In the genomic region with DNA sequence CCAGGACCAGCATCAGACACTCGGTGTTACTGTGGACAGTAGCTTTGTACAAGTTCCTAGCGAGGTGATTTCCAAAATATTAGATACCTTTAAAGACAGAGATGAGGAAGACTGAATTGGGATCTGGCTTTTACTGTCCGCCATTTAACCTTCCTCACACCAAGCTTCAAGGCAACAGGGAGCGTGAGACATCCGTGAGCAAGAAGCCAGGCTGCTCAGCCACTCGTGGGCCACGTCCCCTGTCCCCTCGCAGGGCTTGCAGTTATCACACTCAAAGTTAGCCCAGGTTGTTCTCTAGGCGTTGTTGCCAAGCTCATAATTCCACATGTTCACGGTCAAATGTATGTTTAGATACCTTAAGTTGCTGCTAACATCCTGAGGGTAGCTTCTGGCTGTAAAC, we compare ENCODE assay signal across 16 cellular contexts.
DNase-seq lines count a peak whose midpoint lies in the region; ATAC-seq and TF ChIP-seq lines count a peak whose summit lies in the region.
"Had no signal": no experiment of that assay in that cellular context is flagged by ENCODE, and none has a peak within 500 bp of the region (broad histone marks: within the 10 kb centered on the region; RNA-seq: fewer than 3 reads in every experiment).

No MANE protein-coding gene starts in this region.

- no peak overlapping the region for H3K4me3 ChIP-seq in heart left ventricle
- H3K4me3 ChIP-seq in hepatocyte: no peak overlapping the region
- no peak overlapping the region for H3K4me3 ChIP-seq in parathyroid adenoma (ENCODE audit: low read depth, low read length)
- no peak overlapping the region for H3K4me3 ChIP-seq in upper lobe of right lung

- H4K20me1 ChIP-seq in hepatocyte (ENCODE audit: insufficient read depth, poor library complexity, severe bottlenecking): no peaks in the 10 kb centered on the region

- TF ChIP-seq CTCF in heart left ventricle (IDR thresholded peaks at IDR 0.05) (no peak), hepatocyte (IDR thresholded peaks at IDR 0.05; ENCODE audit: poor library complexity) (no peak), parathyroid adenoma (IDR thresholded peaks at IDR 0.05) (no peak), upper lobe of right lung (IDR thresholded peaks at IDR 0.05) (no peak), foreskin keratinocyte (conservative IDR thresholded peaks at IDR 0.05) (no peak)

- no peak for DNase-seq in heart left ventricle
- no peak for DNase-seq in left ventricle myocardium superior
- DNase-seq in hepatocyte (ENCODE audit: low spot score): no peak
- DNase-seq in upper lobe of right lung: no peak
- DNase-seq in DMS114 treated with DMSO at 0.1 percent for 48 hours (lab: John Stamatoyannopoulos, UW; ENCODE audit: unreplicated experiment): no peak
- DNase-seq in foreskin keratinocyte: no peak
- DNase-seq: activated CD4-positive, alpha-beta T cell treated with anti-CD3 and anti-CD28 coated beads for 48 hours; activated naive CD8-positive, alpha-beta T cell treated with anti-CD3 and anti-CD28 coated beads, Interleukin-2, amount 50 U/mL, for 24 hours; activated T-cell treated with anti-CD3 and anti-CD28 coated beads, Interleukin-2, amount 50 U/mL, for 4 hours; CD8-positive, alpha-beta T cell; mesendoderm; NCI-H1930; NCI-H748 treated with DMSO at 0.1 percent for 48 hours; occipital lobe had no signal

- no peaks in the 10 kb centered on the region for H3K79me2 ChIP-seq in hepatocyte
- no peaks in the 10 kb centered on the region for H3K79me2 ChIP-seq in parathyroid adenoma

- no peak overlapping the region for H2AFZ ChIP-seq in hepatocyte
- H2AFZ ChIP-seq in parathyroid adenoma: no peak overlapping the region

- H3K9me3 ChIP-seq in heart left ventricle (no peaks in the 10 kb centered on the region), hepatocyte (ENCODE audit: low read depth) (no peaks in the 10 kb centered on the region), parathyroid adenoma (ENCODE audit: control insufficient read depth, low read length) (no peaks in the 10 kb centered on the region), upper lobe of right lung (no peaks in the 10 kb centered on the region)

- H3K27ac ChIP-seq in heart left ventricle (peak overlapping the region in 11 of 12 donors; percentile 1 to 95 (median 79)), hepatocyte (peak overlapping the region; percentile 53), parathyroid adenoma (peak overlapping the region; percentile 51), upper lobe of right lung (peak overlapping the region; percentile 12), foreskin keratinocyte (no peak overlapping the region)

- TF ChIP-seq POLR2A in heart left ventricle (IDR thresholded peaks at IDR 0.05): no peak

- no peaks in the 10 kb centered on the region for H3K27me3 ChIP-seq in heart left ventricle
- no peaks in the 10 kb centered on the region for H3K27me3 ChIP-seq in hepatocyte
- H3K27me3 ChIP-seq in parathyroid adenoma (ENCODE audit: control insufficient read depth, insufficient read depth, low read length): no peaks in the 10 kb centered on the region
- no peaks in the 10 kb centered on the region for H3K27me3 ChIP-seq in upper lobe of right lung
- no peaks in the 10 kb centered on the region for H3K27me3 ChIP-seq in foreskin keratinocyte

- H3K4me2 ChIP-seq in hepatocyte (no peak overlapping the region), parathyroid adenoma (ENCODE audit: low read length) (no peak overlapping the region)

- intact Hi-C loops in heart left ventricle (cut with DNase I): loop anchor here in 9 of 10 donors (5.0 to 10.0 kb wide), 8 partner anchors 38 to 188 kb away; a partner anchor contains a TSS
- intact Hi-C loops in left ventricle myocardium superior (cut with micrococcal nuclease): loop anchor here (10.0 kb wide), 2 partner anchors 105 to 175 kb away; a partner anchor contains a TSS
- intact Hi-C loops in upper lobe of right lung (cut with DNase I): loop anchor here (10.0 kb wide), 1 partner anchor 185 kb away; no protein-coding TSS in a partner anchor

- H3K4me1 ChIP-seq in heart left ventricle (peaks cover 5 to 97% (median 73%) of the 10 kb centered on the region in 12 donors), hepatocyte (ENCODE audit: insufficient read depth) (peaks cover 21% of the 10 kb centered on the region), parathyroid adenoma (no peaks in the 10 kb centered on the region), upper lobe of right lung (peaks cover 42% of the 10 kb centered on the region), foreskin keratinocyte (peaks cover 3% of the 10 kb centered on the region)

- ATAC-seq in heart left ventricle (no peak), left ventricle myocardium superior (no peak), upper lobe of right lung (no peak), HG03378 (IDR thresholded peaks at IDR 0.05; ENCODE audit: unreplicated experiment) (no peak), foreskin keratinocyte (no peak)
- ATAC-seq: activated naive CD8-positive, alpha-beta T cell treated with anti-CD3 and anti-CD28 coated beads, Interleukin-2, amount 50 U/mL, for 24 hours; activated T-cell treated with anti-CD3 and anti-CD28 coated beads, Interleukin-2, amount 50 U/mL, for 4 hours; CD8-positive, alpha-beta T cell had no signal

- WGBS in heart left ventricle, 4 donors: 70 to 75% (median 72%) methylated on average over 10 of the region's 10 CpGs
- 87% methylated on average over 10 of the region's 10 CpGs for WGBS in hepatocyte (ENCODE audit: low lambda C conversion rate, missing lambda C conversion rate)

- H3K36me3 ChIP-seq in heart left ventricle: peaks cover 0 to 7% (median 0%) of the 10 kb centered on the region in 9 donors
- no peaks in the 10 kb centered on the region for H3K36me3 ChIP-seq in hepatocyte (replicated peaks; ENCODE audit: insufficient read depth, low read depth)
- no peaks in the 10 kb centered on the region for H3K36me3 ChIP-seq in parathyroid adenoma (ENCODE audit: control insufficient read depth, insufficient read depth, low read length)
- no peaks in the 10 kb centered on the region for H3K36me3 ChIP-seq in upper lobe of right lung

- no peaks in the 10 kb centered on the region for H3K9me2 ChIP-seq in hepatocyte (replicated peaks; ENCODE audit: insufficient read depth)

- no peak overlapping the region for H3K9ac ChIP-seq in parathyroid adenoma
